Comparison of ENCODE assay signal across 20 cellular contexts in genomic region chr20:38829296-38829875, GRCh38. TPM values are rescaled to one million over a fixed set of nuclear protein-coding genes. Genes with fewer than 3 reads are reported as not detected.
A peak's percentile ranks its signal among the peaks of the same experiment; 100 is the strongest.
DNase-seq lines count a peak whose midpoint lies in the region; ATAC-seq and TF ChIP-seq lines count a peak whose summit lies in the region.
"Had no signal": no experiment of that assay in that cellular context is flagged by ENCODE, and none has a peak within 500 bp of the region (broad histone marks: within the 10 kb centered on the region; RNA-seq: fewer than 3 reads in every experiment).

No MANE protein-coding gene starts in this region.

- 93 to 94% methylated on average over 6 to 7 of the region's 7 CpGs for WGBS in endodermal cell (ENCODE audit: insufficient coverage in 1 of 2, insufficient read length in 1 of 2), 2 experiments
- 59 to 79% methylated on average over 3 to 7 of the region's 7 CpGs for WGBS in upper lobe of left lung, 2 donors

- H3K4me1 ChIP-seq in endodermal cell (ENCODE audit: control insufficient read depth, insufficient read depth, low read length) (peaks cover 4% of the 10 kb centered on the region), upper lobe of left lung (peaks cover 17 to 32% (median 27%) of the 10 kb centered on the region in 4 donors)
- H3K4me1 ChIP-seq: SJSA1 had no signal

- H3K9me3 ChIP-seq in endodermal cell (ENCODE audit: control insufficient read depth, low read length) = no peaks in the 10 kb centered on the region
- H3K9me3 ChIP-seq in upper lobe of left lung = no peaks in the 10 kb centered on the region
- H3K9me3 ChIP-seq: SJSA1 had no signal

- TF ChIP-seq CTCF in endodermal cell (conservative IDR thresholded peaks at IDR 0.05) (no peak), upper lobe of left lung (IDR thresholded peaks at IDR 0.05) (no peak)

- H3K27me3 Mint-ChIP-seq in activated naive CD4-positive, alpha-beta T cell treated with anti-CD3 and anti-CD28 coated beads, Interleukin-2, amount 50 U/mL, for 24 hours = no peaks in the 10 kb centered on the region
- H3K27me3 Mint-ChIP-seq in activated CD4-positive, alpha-beta memory T cell treated with anti-CD3 and anti-CD28 coated beads, Interleukin-2, amount 10 ng/mL, durations not matched to agents 7 days and 5 days = no peaks in the 10 kb centered on the region
- H3K27me3 Mint-ChIP-seq in endodermal cell (ENCODE audit: insufficient read depth) = no peaks in the 10 kb centered on the region
- H3K27me3 Mint-ChIP-seq: activated naive CD8-positive, alpha-beta T cell treated with anti-CD3 and anti-CD28 coated beads, Interleukin-2, amount 10 ng/mL, durations not matched to agents 7 days and 5 days; stimulated activated naive CD8-positive, alpha-beta T cell treated with anti-CD3 and anti-CD28 coated beads, Interleukin-15, amount 100 ng/mL, for 72 hours had no signal

- DNase-seq in activated naive CD4-positive, alpha-beta T cell treated with anti-CD3 and anti-CD28 coated beads, Interleukin-2, amount 50 U/mL, for 16 hours = no peak
- DNase-seq in activated CD4-positive, alpha-beta memory T cell treated with anti-CD3 and anti-CD28 coated beads, Interleukin-2, amount 10 ng/mL, durations not matched to agents 7 days and 5 days = no peak
- DNase-seq in endodermal cell (peak; percentile 31), upper lobe of left lung (no peak), head of caudate nucleus (no peak), ecto neural progenitor cell (ENCODE audit: low spot score) (no peak)
- DNase-seq in stimulated activated CD4-positive, alpha-beta T cell treated with anti-CD3 and anti-CD28 coated beads, Interleukin-12 subunit alpha, Interleukin-12 subunit beta, amount 100 ng/mL, for 4 hours = no peak
- DNase-seq: activated CD4-positive, alpha-beta T cell treated with anti-CD3 and anti-CD28 coated beads, Interleukin-2, amount 50 U/mL, for 4 hours; activated naive CD8-positive, alpha-beta T cell treated with anti-CD3 and anti-CD28 coated beads, Interleukin-2, amount 10 ng/mL, durations not matched to agents 7 days and 5 days; Calu3; foreskin fibroblast; NCI-H187 treated with DMSO at 0.1 percent for 48 hours; NCI-H446; stimulated activated naive CD8-positive, alpha-beta T cell treated with anti-CD3 and anti-CD28 coated beads, Interleukin-15, amount 100 ng/mL, for 72 hours had no signal

- H3K27ac ChIP-seq in endodermal cell (ENCODE audit: low read depth, low read length) (no peak overlapping the region), upper lobe of left lung (peak overlapping the region; percentile 3 to 60 (median 45))
- H3K27ac ChIP-seq: SJSA1 had no signal

- intact Hi-C loops in head of caudate nucleus (cut with DNase I) = no loop called here

- ATAC-seq in upper lobe of left lung (ENCODE audit: low FRiP score in 2 of 2) = no peak
- ATAC-seq: GM12878; left lobe of liver; stimulated activated naive CD8-positive, alpha-beta T cell treated with anti-CD3 and anti-CD28 coated beads, Interleukin-15, amount 100 ng/mL, for 72 hours had no signal

- CTCF ChIA-PET in activated CD4-positive, alpha-beta memory T cell treated with anti-CD3 and anti-CD28 coated beads, Interleukin-2, amount 10 ng/mL, durations not matched to agents 7 days and 5 days (lab: Charles Lee) = no interaction called here

- no peak overlapping the region for H3K9ac ChIP-seq in endodermal cell (ENCODE audit: extremely low read depth, low read length, poor library complexity, severe bottlenecking)

- H3K4me1 Mint-ChIP-seq in activated naive CD4-positive, alpha-beta T cell treated with anti-CD3 and anti-CD28 coated beads, Interleukin-2, amount 50 U/mL, for 24 hours = peaks cover 74% of the 10 kb centered on the region
- peaks cover 89% of the 10 kb centered on the region for H3K4me1 Mint-ChIP-seq in activated CD4-positive, alpha-beta memory T cell treated with anti-CD3 and anti-CD28 coated beads, Interleukin-2, amount 10 ng/mL, durations not matched to agents 7 days and 5 days
- peaks cover 20% of the 10 kb centered on the region for H3K4me1 Mint-ChIP-seq in endodermal cell

- H3K27me3 ChIP-seq in endodermal cell (ENCODE audit: control insufficient read depth, insufficient read depth, low read length, poor library complexity, severe bottlenecking) (no peaks in the 10 kb centered on the region), upper lobe of left lung (no peaks in the 10 kb centered on the region)

- TF ChIP-seq POLR2A in upper lobe of left lung (IDR thresholded peaks at IDR 0.05) = no peak

- peaks cover 12% of the 10 kb centered on the region for H3K36me3 ChIP-seq in endodermal cell (ENCODE audit: control insufficient read depth, insufficient read depth, low read length)
- H3K36me3 ChIP-seq in upper lobe of left lung = no peaks in the 10 kb centered on the region
- H3K36me3 ChIP-seq: SJSA1 had no signal

- peaks cover 17% of the 10 kb centered on the region for H3K36me3 Mint-ChIP-seq in activated naive CD4-positive, alpha-beta T cell treated with anti-CD3 and anti-CD28 coated beads, Interleukin-2, amount 50 U/mL, for 24 hours
- H3K36me3 Mint-ChIP-seq in activated CD4-positive, alpha-beta memory T cell treated with anti-CD3 and anti-CD28 coated beads, Interleukin-2, amount 10 ng/mL, durations not matched to agents 7 days and 5 days (ENCODE audit: low read depth) = peaks cover 78% of the 10 kb centered on the region
- peaks cover 12% of the 10 kb centered on the region for H3K36me3 Mint-ChIP-seq in endodermal cell (ENCODE audit: low read depth)

- TF ChIP-seq EP300 in upper lobe of left lung (IDR thresholded peaks at IDR 0.05) = no peak

- H3K4me3 ChIP-seq in endodermal cell (ENCODE audit: low read length) (no peak overlapping the region), upper lobe of left lung (no peak overlapping the region)
- H3K4me3 ChIP-seq: GM12878, SJSA1 had no signal

- H3K27ac Mint-ChIP-seq in activated naive CD4-positive, alpha-beta T cell treated with anti-CD3 and anti-CD28 coated beads, Interleukin-2, amount 50 U/mL, for 24 hours = peak overlapping the region; percentile 35
- H3K27ac Mint-ChIP-seq in activated CD4-positive, alpha-beta memory T cell treated with anti-CD3 and anti-CD28 coated beads, Interleukin-2, amount 10 ng/mL, durations not matched to agents 7 days and 5 days = peak overlapping the region; percentile 9
- peak overlapping the region; percentile 23 for H3K27ac Mint-ChIP-seq in endodermal cell
- H3K27ac Mint-ChIP-seq: activated naive CD8-positive, alpha-beta T cell treated with anti-CD3 and anti-CD28 coated beads, Interleukin-2, amount 10 ng/mL, durations not matched to agents 7 days and 5 days had no signal

- H3K4me3 Mint-ChIP-seq in activated naive CD4-positive, alpha-beta T cell treated with anti-CD3 and anti-CD28 coated beads, Interleukin-2, amount 50 U/mL, for 24 hours = no peak overlapping the region
- H3K4me3 Mint-ChIP-seq in activated CD4-positive, alpha-beta memory T cell treated with anti-CD3 and anti-CD28 coated beads, Interleukin-2, amount 10 ng/mL, durations not matched to agents 7 days and 5 days = no peak overlapping the region
- no peak overlapping the region for H3K4me3 Mint-ChIP-seq in endodermal cell
- H3K4me3 Mint-ChIP-seq: activated naive CD8-positive, alpha-beta T cell treated with anti-CD3 and anti-CD28 coated beads, Interleukin-2, amount 10 ng/mL, durations not matched to agents 7 days and 5 days; stimulated activated naive CD8-positive, alpha-beta T cell treated with anti-CD3 and anti-CD28 coated beads, Interleukin-15, amount 100 ng/mL, for 72 hours had no signal

- POLR2A ChIA-PET in activated CD4-positive, alpha-beta memory T cell treated with anti-CD3 and anti-CD28 coated beads, Interleukin-2, amount 10 ng/mL, durations not matched to agents 7 days and 5 days (lab: Charles Lee) = interaction anchor here (1.1 kb wide), 1 partner anchor 41 kb away, joined by 4 read pairs; no protein-coding TSS in a partner anchor

- H3K9me3 Mint-ChIP-seq in activated naive CD4-positive, alpha-beta T cell treated with anti-CD3 and anti-CD28 coated beads, Interleukin-2, amount 50 U/mL, for 24 hours = no peaks in the 10 kb centered on the region
- H3K9me3 Mint-ChIP-seq in activated CD4-positive, alpha-beta memory T cell treated with anti-CD3 and anti-CD28 coated beads, Interleukin-2, amount 10 ng/mL, durations not matched to agents 7 days and 5 days = no peaks in the 10 kb centered on the region
- no peaks in the 10 kb centered on the region for H3K9me3 Mint-ChIP-seq in endodermal cell
- H3K9me3 Mint-ChIP-seq: activated naive CD8-positive, alpha-beta T cell treated with anti-CD3 and anti-CD28 coated beads, Interleukin-2, amount 10 ng/mL, durations not matched to agents 7 days and 5 days; stimulated activated naive CD8-positive, alpha-beta T cell treated with anti-CD3 and anti-CD28 coated beads, Interleukin-15, amount 100 ng/mL, for 72 hours had no signal

RNA-seq across cellular contexts. Expression of gene PPP1R16B, which starts 23.9 kb away (rescaled TPM):
- 100 to 1,000 TPM; 113 to 119 TPM for total RNA-seq in activated CD4-positive, alpha-beta memory T cell treated with anti-CD3 and anti-CD28 coated beads, Interleukin-2, amount 10 ng/mL, durations not matched to agents 7 days and 5 days
- total RNA-seq in endodermal cell = 10 to 100 TPM in 1 of 2 donors, 1 to 10 TPM in 1; 6.7 to 15.3 TPM
- polyA plus RNA-seq in endodermal cell (2013, experiment 1 of 2) = 2.5 TPM
- 2.3 TPM for polyA plus RNA-seq in endodermal cell (2013, experiment 2 of 2)
- 10 to 100 TPM in 2 of 6 donors, 1 to 10 TPM in 4; 7.4 to 16.8 (median 8.8) TPM for total RNA-seq in upper lobe of left lung
- total RNA-seq: Calu3, G401, M059J had no signal

Comparison
In these comparisons a context has a peak if more than half of its experiments do, and no peak if none do; other contexts are left out.
1. RNA of gene PPP1R16B, which starts 23.9 kb away (total RNA-seq): 113 to 119 TPM in activated CD4-positive, alpha-beta memory T cell treated with anti-CD3 and anti-CD28 coated beads, Interleukin-2, amount 10 ng/mL, durations not matched to agents 7 days and 5 days; 6.7 to 15.3 TPM in endodermal cell and 7.4 to 16.8 TPM in upper lobe of left lung; every median in the first group is over 4 times any median in the second.
2. Peak in every context shown above with its lines, with median percentiles within 50 percentile points of each other: H3K27ac Mint-ChIP-seq.